ENCODE assay signal across 11 cellular contexts in the genomic region with DNA sequence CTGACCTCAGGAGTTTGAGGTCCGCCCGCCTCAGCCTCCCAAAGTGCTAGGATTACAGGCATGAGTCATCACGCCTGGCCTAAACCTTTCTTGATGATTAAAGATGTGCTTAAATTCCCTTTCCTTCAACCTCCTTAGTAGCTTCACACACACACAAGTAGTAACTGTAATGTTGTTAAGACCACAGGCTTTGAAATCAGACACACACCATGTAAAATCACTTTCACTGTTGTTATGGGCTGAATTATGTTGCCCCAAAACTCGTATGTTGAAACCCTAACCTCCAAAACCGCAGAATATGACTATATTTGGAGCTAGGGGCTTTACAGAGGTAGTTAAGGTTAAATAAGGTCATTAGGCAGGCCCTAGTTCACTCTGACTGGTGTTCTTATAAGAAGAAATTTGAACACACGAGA.
DNase-seq lines count a peak whose midpoint lies in the region; ATAC-seq and TF ChIP-seq lines count a peak whose summit lies in the region.
"Had no signal": no experiment of that assay in that cellular context is flagged by ENCODE, and none has a peak within 500 bp of the region (broad histone marks: within the 10 kb centered on the region; RNA-seq: fewer than 3 reads in every experiment).

No MANE protein-coding gene starts in this region.

- ATAC-seq in GM21381 (IDR thresholded peaks at IDR 0.05; ENCODE audit: unreplicated experiment) = peak; percentile 88
- ATAC-seq in HG03432 (IDR thresholded peaks at IDR 0.05; ENCODE audit: unreplicated experiment) = peak; percentile 95
- ATAC-seq in activated T-helper 17 cell treated with anti-CD3 and anti-CD28 coated beads, Interleukin-2, amount 50 U/mL, for 72 hours (replicated peaks) = peak; percentile 79
- ATAC-seq: Panc1 had no signal

- H3K36me3 Mint-ChIP-seq in activated T-helper 17 cell treated with anti-CD3 and anti-CD28 coated beads, Interleukin-2, amount 50 U/mL, for 72 hours (ENCODE audit: low read depth) = no peaks in the 10 kb centered on the region

- no peaks in the 10 kb centered on the region for H3K9me3 ChIP-seq in BE2C

- no peak overlapping the region for H3K4me3 Mint-ChIP-seq in activated T-helper 17 cell treated with anti-CD3 and anti-CD28 coated beads, Interleukin-2, amount 50 U/mL, for 72 hours

- peaks cover 28% of the 10 kb centered on the region for H3K27me3 ChIP-seq in BE2C
- no peaks in the 10 kb centered on the region for H3K27me3 ChIP-seq in dorsolateral prefrontal cortex

- H3K27me3 Mint-ChIP-seq in activated T-helper 17 cell treated with anti-CD3 and anti-CD28 coated beads, Interleukin-2, amount 50 U/mL, for 72 hours = peaks cover 4% of the 10 kb centered on the region

- H3K9me3 Mint-ChIP-seq in activated T-helper 17 cell treated with anti-CD3 and anti-CD28 coated beads, Interleukin-2, amount 50 U/mL, for 72 hours = peaks cover 5% of the 10 kb centered on the region

- no peaks in the 10 kb centered on the region for H3K36me3 ChIP-seq in BE2C

- no peaks in the 10 kb centered on the region for H3K4me1 ChIP-seq in BE2C

- no peak overlapping the region for H3K27ac ChIP-seq in dorsolateral prefrontal cortex

- no peak overlapping the region for H3K27ac Mint-ChIP-seq in activated T-helper 17 cell treated with anti-CD3 and anti-CD28 coated beads, Interleukin-2, amount 50 U/mL, for 72 hours

- TF ChIP-seq CTCF in BE2C (IDR thresholded peaks at IDR 0.05; ENCODE audit: low read depth, low read length) = no peak
- no peak for TF ChIP-seq CTCF in dorsolateral prefrontal cortex (IDR thresholded peaks at IDR 0.05 in 54 of 56, conservative IDR thresholded peaks at IDR 0.05 in 2 of 56; ENCODE audit: low read depth in 1 of 56, partially characterized antibody in 56 of 56)

- intact Hi-C loops in dorsolateral prefrontal cortex (cut with DNase I) = no loop called here

- peaks cover 10% of the 10 kb centered on the region for H3K4me1 Mint-ChIP-seq in activated T-helper 17 cell treated with anti-CD3 and anti-CD28 coated beads, Interleukin-2, amount 50 U/mL, for 72 hours

- DNase-seq in EL (peak; percentile 27), BE2C (no peak), HPDE6-E6E7 (ENCODE audit: extremely low spot score) (no peak), DMS114 treated with DMSO at 0.1 percent for 48 hours (lab: John Stamatoyannopoulos, UW; ENCODE audit: unreplicated experiment) (no peak), dorsolateral prefrontal cortex (no peak)
- DNase-seq: DMS53 had no signal

- no peak overlapping the region for H3K4me3 ChIP-seq in BE2C (ENCODE audit: low read depth, low read length)
- no peak overlapping the region for H3K4me3 ChIP-seq in dorsolateral prefrontal cortex
- H3K4me3 ChIP-seq: lung had no signal
